In the genomic region with DNA sequence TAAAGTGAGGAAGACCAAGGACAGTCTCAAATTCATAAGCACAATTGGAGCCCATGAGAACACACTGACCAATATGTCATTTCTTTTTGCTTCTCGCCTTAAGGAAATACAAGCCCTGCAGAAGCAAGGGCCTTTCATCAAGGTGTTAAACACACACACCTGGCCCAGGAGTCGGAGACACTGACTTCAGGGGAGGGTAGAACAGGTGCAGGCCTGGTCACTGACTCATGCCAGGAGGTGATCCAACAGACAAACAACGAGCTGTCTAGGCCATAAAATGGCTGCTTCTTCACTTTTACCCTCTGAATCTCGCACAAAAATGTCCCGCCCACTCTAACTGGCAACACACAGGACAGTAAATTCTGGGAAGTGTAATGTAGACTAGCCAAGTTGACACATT, we compare ENCODE assay signal across 17 cellular contexts.
DNase-seq lines count a peak whose midpoint lies in the region; ATAC-seq, FAIRE-seq and TF ChIP-seq lines count a peak whose summit lies in the region.
"Had no signal": no experiment of that assay in that cellular context is flagged by ENCODE, and none has a peak within 500 bp of the region (broad histone marks: within the 10 kb centered on the region; RNA-seq: fewer than 3 reads in every experiment).

No MANE protein-coding gene starts in this region.

- H3K4me3 ChIP-seq in colonic mucosa = no peak overlapping the region
- no peak overlapping the region for H3K4me3 ChIP-seq in mucosa of descending colon
- H3K4me3 ChIP-seq in ovary = no peak overlapping the region

- H3K4me1 ChIP-seq in colonic mucosa (no peaks in the 10 kb centered on the region), mucosa of descending colon (ENCODE audit: low read depth) (no peaks in the 10 kb centered on the region), ovary (ENCODE audit: insufficient read depth) (no peaks in the 10 kb centered on the region)
- H3K4me1 ChIP-seq: Caco-2 had no signal

- DNase-seq in NCI-H2029 (lab: John Stamatoyannopoulos, UW) (peak; percentile 11), NCI-H2029 treated with DMSO at 0.1 percent for 48 hours (lab: John Stamatoyannopoulos, UW) (no peak), HT-29 (ENCODE audit: low spot score) (peak; percentile 17), colonic mucosa (peak; percentile 18), mucosa of descending colon (no peak), ovary (no peak), ecto neural progenitor cell (ENCODE audit: low spot score) (no peak), urothelium cell line (ENCODE audit: low spot score) (no peak)
- DNase-seq: Caco-2, GF-D8, Kasumi-1, NCI-H1092 treated with DMSO at 0.1 percent for 48 hours, NCI-H1694 treated with DMSO at 0.1 percent for 48 hours, OCI-M1, SHP77 treated with DMSO at 0.1 percent for 48 hours, SK-N-SH had no signal

- no peak for FAIRE-seq in urothelium cell line (lab: Jason Lieb, UNC)
- FAIRE-seq: H1 had no signal

- H3K27ac ChIP-seq in colonic mucosa (no peak overlapping the region), ovary (no peak overlapping the region)

- intact Hi-C loops in colonic mucosa (cut with DNase I) = no loop called here
- intact Hi-C loops in mucosa of descending colon (cut with DNase I, micrococcal nuclease) = no loop called here
- intact Hi-C loops in ovary (cut with DNase I) = no loop called here

- no peak overlapping the region for H3K9ac ChIP-seq in colonic mucosa (ENCODE audit: low read depth in 2 of 2, low read length in 2 of 2)
- H3K9ac ChIP-seq: SK-N-SH had no signal

- TF ChIP-seq CTCF in colonic mucosa (IDR thresholded peaks at IDR 0.05) = no peak
- TF ChIP-seq CTCF in mucosa of descending colon (IDR thresholded peaks at IDR 0.05) = no peak
- TF ChIP-seq CTCF in ovary (IDR thresholded peaks at IDR 0.05) = no peak

- WGBS in ovary, 3 donors = 89 to 91% (median 90%) methylated on average over 5 of the region's 5 CpGs

- no peak for TF ChIP-seq POLR2A in ovary (IDR thresholded peaks at IDR 0.05)

- no peak for TF ChIP-seq EP300 in ovary (IDR thresholded peaks at IDR 0.05)

- peak; percentile 84 for ATAC-seq in mucosa of descending colon

- H3K9me3 ChIP-seq in colonic mucosa (no peaks in the 10 kb centered on the region), mucosa of descending colon (no peaks in the 10 kb centered on the region), ovary (no peaks in the 10 kb centered on the region)
- H3K9me3 ChIP-seq: Caco-2, SK-N-SH had no signal

- H3K27me3 ChIP-seq in colonic mucosa (no peaks in the 10 kb centered on the region), ovary (no peaks in the 10 kb centered on the region)

- H3K36me3 ChIP-seq in colonic mucosa (no peaks in the 10 kb centered on the region), mucosa of descending colon (ENCODE audit: low read depth) (no peaks in the 10 kb centered on the region), ovary (no peaks in the 10 kb centered on the region)

Comparison
In these comparisons a context has a peak if more than half of its experiments do, and no peak if none do; other contexts are left out.
1. DNase-seq: peak in NCI-H2029 (single experiment), HT-29 (single experiment) and colonic mucosa (single experiment); none in NCI-H2029 treated with DMSO at 0.1 percent for 48 hours (single experiment), mucosa of descending colon (0 of 3), ovary (0 of 5), ecto neural progenitor cell (single experiment) and urothelium cell line (single experiment).